8 cellular contexts compared by ENCODE assay signal in the genomic region with DNA sequence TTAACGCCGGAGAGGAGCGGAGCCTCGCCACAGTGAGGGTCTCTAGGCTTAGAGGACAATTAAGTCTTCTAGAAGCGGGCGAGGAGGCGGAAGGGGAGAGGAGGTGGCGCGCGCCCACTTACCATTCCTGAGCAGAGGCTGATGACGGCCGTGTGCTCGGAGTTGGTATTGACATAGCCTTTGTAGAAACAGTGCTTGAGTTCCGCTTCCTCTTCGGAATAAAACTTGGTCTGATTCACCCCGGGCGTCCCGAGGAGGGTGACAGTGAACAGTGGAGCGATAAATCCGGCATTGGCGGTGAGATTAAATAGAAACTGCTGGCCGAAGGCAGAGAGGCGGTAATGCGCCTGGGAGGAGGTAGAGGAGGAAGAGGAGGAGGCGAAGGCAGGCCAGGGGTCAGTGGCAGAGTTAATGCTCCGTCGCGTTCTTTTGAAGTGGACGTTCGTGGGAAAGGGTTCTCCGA. TPM values are rescaled to one million over a fixed set of nuclear protein-coding genes. Genes with fewer than 3 reads are reported as not detected.
DNase-seq lines count a peak whose midpoint lies in the region; ATAC-seq and TF ChIP-seq lines count a peak whose summit lies in the region.

No MANE protein-coding gene starts in this region.

- no peaks in the 10 kb centered on the region for H3K79me2 ChIP-seq in neural cell (replicated peaks; ENCODE audit: insufficient read depth, low read length)

- TF ChIP-seq CTCF in esophagus muscularis mucosa (IDR thresholded peaks at IDR 0.05), result no peak
- TF ChIP-seq CTCF in neural cell (IDR thresholded peaks at IDR 0.05; ENCODE audit: poor library complexity, severe bottlenecking), result no peak

- intact Hi-C loops in esophagus muscularis mucosa (cut with DNase I), result loop anchor here (5.0 to 10.0 kb wide), 3 partner anchors 79 to 558 kb away; no protein-coding TSS in a partner anchor

- H3F3A ChIP-seq in neural cell (ENCODE audit: insufficient read depth, low read length, poor library complexity, severe bottlenecking), result peaks cover 6% of the 10 kb centered on the region

- no peak for TF ChIP-seq RAD21 in neural cell (conservative IDR thresholded peaks at IDR 0.05)

- under 1% methylated on average over 23 of the region's 31 CpGs for whole genome bisulfite sequencing in esophagus muscularis mucosa

- H3K4me2 ChIP-seq in neural cell (ENCODE audit: low read length), result peak overlapping the region; percentile 34

- no peaks in the 10 kb centered on the region for H3K27me3 ChIP-seq in NT2/D1 (ENCODE audit: insufficient read depth, insufficient read length)
- peaks cover 0 to 3% (median 0%) of the 10 kb centered on the region in 4 donors for H3K27me3 ChIP-seq in esophagus muscularis mucosa
- peaks cover 59% of the 10 kb centered on the region for H3K27me3 ChIP-seq in neural cell (ENCODE audit: insufficient read depth, low read depth, low read length)

- H3K9me3 ChIP-seq in NT2/D1 (ENCODE audit: insufficient read depth, low read length) (no peaks in the 10 kb centered on the region), esophagus muscularis mucosa (no peaks in the 10 kb centered on the region), neural cell (ENCODE audit: low read length) (no peaks in the 10 kb centered on the region)

- H3K4me1 ChIP-seq in NT2/D1 (ENCODE audit: insufficient read depth, insufficient read length) (peaks cover 6% of the 10 kb centered on the region), esophagus muscularis mucosa (peaks cover 12 to 50% (median 41%) of the 10 kb centered on the region in 4 donors)

- no peak for ATAC-seq in GM19328 (IDR thresholded peaks at IDR 0.05; ENCODE audit: unreplicated experiment)

- DNase-seq in ELR (ENCODE audit: low read depth) (peak; percentile 11), NT2/D1 (ENCODE audit: low read depth, low spot score) (no peak), esophagus muscularis mucosa (ENCODE audit: extremely low spot score) (no peak), globus pallidus (ENCODE audit: low spot score) (no peak)
- no peak for DNase-seq in stimulated activated CD8-positive, alpha-beta memory T cell treated with anti-CD3 and anti-CD28 coated beads, Interleukin-4, amount 100 ng/mL, for 48 hours
- DNase-seq in NK-92 treated with Interleukin-12 subunit alpha and Interleukin-12 subunit beta, amount 100 ng/mL, for 24 hours (lab: John Stamatoyannopoulos, UW), result no peak

- peak overlapping the region; percentile 79 for H3K4me3 ChIP-seq in NT2/D1 (ENCODE audit: insufficient read length, low read depth)
- H3K4me3 ChIP-seq in esophagus muscularis mucosa, result peak overlapping the region; percentile 74 to 84 (median 76)
- peak overlapping the region; percentile 72 for H3K4me3 ChIP-seq in neural cell (ENCODE audit: low read length)

- no peak overlapping the region for H2AFZ ChIP-seq in neural cell (ENCODE audit: low read depth, low read length)

- H4K20me1 ChIP-seq in neural cell (ENCODE audit: insufficient read depth), result no peaks in the 10 kb centered on the region

- peaks cover 17% of the 10 kb centered on the region for H3K36me3 ChIP-seq in NT2/D1 (ENCODE audit: insufficient read depth, insufficient read length, low read length)
- H3K36me3 ChIP-seq in esophagus muscularis mucosa, result peaks cover 0 to 38% (median 1%) of the 10 kb centered on the region in 4 donors
- H3K36me3 ChIP-seq in neural cell (ENCODE audit: insufficient read depth, low read length), result no peaks in the 10 kb centered on the region

- no peak for TF ChIP-seq EP300 in esophagus muscularis mucosa (IDR thresholded peaks at IDR 0.05)
- no peak for TF ChIP-seq EP300 in neural cell (conservative IDR thresholded peaks at IDR 0.05; ENCODE audit: poor library complexity, severe bottlenecking)

- TF ChIP-seq POLR2A in esophagus muscularis mucosa (IDR thresholded peaks at IDR 0.05; ENCODE audit: low read depth), result no peak

- no peaks in the 10 kb centered on the region for H3K9me2 ChIP-seq in neural cell (ENCODE audit: insufficient read depth, low read length)

- H3K9ac ChIP-seq in NT2/D1 (ENCODE audit: insufficient read length, low read depth) (peak overlapping the region; percentile 90), neural cell (ENCODE audit: low read length) (no peak overlapping the region)

- H3K27ac ChIP-seq in esophagus muscularis mucosa (replicated peaks in 1 of 4) (peak overlapping the region; percentile 97 to 98 (median 97)), neural cell (ENCODE audit: low read length) (no peak overlapping the region)

TF ChIP-seq in neural cell, 6 proteins besides CTCF, POLR2A, EP300 and RAD21:
- TF ChIP-seq TAF1 (IDR thresholded peaks at IDR 0.05; ENCODE audit: low read depth) (no peak), EZH2 (IDR thresholded peaks at IDR 0.05; ENCODE audit: borderline replicate concordance, insufficient read depth, low read length, poor library complexity, severe bottlenecking) (no peak), POLR2AphosphoS5 (IDR thresholded peaks at IDR 0.05) (no peak), SMC3 (conservative IDR thresholded peaks at IDR 0.05; ENCODE audit: poor library complexity) (peak; percentile 36)
- TF ChIP-seq, protein P1, sequence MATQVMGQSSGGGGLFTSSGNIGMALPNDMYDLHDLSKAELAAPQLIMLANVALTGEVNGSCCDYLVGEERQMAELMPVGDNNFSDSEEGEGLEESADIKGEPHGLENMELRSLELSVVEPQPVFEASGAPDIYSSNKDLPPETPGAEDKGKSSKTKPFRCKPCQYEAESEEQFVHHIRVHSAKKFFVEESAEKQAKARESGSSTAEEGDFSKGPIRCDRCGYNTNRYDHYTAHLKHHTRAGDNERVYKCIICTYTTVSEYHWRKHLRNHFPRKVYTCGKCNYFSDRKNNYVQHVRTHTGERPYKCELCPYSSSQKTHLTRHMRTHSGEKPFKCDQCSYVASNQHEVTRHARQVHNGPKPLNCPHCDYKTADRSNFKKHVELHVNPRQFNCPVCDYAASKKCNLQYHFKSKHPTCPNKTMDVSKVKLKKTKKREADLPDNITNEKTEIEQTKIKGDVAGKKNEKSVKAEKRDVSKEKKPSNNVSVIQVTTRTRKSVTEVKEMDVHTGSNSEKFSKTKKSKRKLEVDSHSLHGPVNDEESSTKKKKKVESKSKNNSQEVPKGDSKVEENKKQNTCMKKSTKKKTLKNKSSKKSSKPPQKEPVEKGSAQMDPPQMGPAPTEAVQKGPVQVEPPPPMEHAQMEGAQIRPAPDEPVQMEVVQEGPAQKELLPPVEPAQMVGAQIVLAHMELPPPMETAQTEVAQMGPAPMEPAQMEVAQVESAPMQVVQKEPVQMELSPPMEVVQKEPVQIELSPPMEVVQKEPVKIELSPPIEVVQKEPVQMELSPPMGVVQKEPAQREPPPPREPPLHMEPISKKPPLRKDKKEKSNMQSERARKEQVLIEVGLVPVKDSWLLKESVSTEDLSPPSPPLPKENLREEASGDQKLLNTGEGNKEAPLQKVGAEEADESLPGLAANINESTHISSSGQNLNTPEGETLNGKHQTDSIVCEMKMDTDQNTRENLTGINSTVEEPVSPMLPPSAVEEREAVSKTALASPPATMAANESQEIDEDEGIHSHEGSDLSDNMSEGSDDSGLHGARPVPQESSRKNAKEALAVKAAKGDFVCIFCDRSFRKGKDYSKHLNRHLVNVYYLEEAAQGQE (IDR thresholded peaks at IDR 0.05; ENCODE audit: borderline replicate concordance), result no peak

RNA-seq across cellular contexts. Expression of a gene that starts 1.3 kb away (rescaled TPM):
- 100 to 1,000 TPM in 1 of 4 donors, 10 to 100 TPM in 3; 45.3 to 142 (median 56.6) TPM for total RNA-seq in esophagus muscularis mucosa
- polyA plus RNA-seq in neural cell, result 0.32 and 1.2 TPM in 2 replicates
- polyA minus RNA-seq in neural cell, result 1.5 and 3.2 TPM in 2 replicates
